Comparison of ENCODE assay signal across 1 cellular context in the genomic region with DNA sequence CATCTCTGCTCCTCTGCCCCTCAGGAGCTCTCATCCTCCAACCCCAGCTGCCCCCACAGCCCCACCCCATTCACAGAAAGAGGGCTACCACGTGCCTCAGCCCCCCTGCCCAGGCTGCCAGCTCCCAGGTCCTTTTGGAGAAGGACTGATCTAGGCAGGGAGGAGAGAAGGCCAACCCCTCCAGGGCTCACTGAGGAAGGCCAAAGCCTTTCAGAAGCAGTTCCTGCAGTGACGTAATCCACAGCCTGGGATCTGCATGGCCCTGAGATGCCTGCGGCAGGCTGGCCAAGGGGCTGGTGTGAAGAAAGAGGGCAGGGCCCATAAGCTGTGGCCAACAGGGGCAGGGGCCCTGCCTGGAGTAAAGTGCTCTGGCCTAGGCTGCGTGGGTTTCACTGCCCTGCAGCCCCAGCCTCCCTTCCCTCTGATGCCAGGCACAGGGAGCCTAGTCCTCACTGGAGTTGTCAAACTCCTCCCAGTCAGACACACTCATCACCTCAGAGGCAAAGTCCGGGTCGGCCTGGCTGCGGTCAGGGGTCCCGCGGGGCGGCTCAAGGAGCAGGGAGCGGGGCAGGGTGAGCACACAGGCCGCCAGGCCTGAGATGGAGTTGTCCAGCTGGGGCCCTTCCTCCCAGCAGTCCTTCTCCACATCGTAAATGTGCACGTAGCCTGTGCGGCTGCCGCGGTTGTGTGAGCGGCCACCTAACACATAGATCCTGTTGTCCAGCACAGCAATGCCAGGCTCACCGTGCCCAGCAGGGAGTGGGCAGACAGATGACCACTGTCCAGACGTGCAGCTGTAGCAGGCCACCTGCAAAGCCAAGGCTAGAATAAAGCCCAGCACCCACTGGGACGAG.
A peak's percentile ranks its signal among the peaks of the same experiment; 100 is the strongest.
TF ChIP-seq lines count a peak whose summit lies in the region.

No MANE protein-coding gene starts in this region.

TF ChIP-seq in K562, 482 proteins besides CTCF, POLR2A, EP300 and RAD21 (continued from another document and continues in another):
- no peak for TF ChIP-seq ZKSCAN3 (CRISPR knock-in tag; IDR thresholded peaks at IDR 0.05)
- no peak for TF ChIP-seq BRD4 (IDR thresholded peaks at IDR 0.05)
- peak; percentile 69; the same call in 1 of the 2 replicates for TF ChIP-seq ZNF740 (CRISPR knock-in tag; IDR thresholded peaks at IDR 0.05)
- no peak for TF ChIP-seq ZNF740 (tag; IDR thresholded peaks at IDR 0.05)
- TF ChIP-seq PPARD (CRISPR knock-in tag; IDR thresholded peaks at IDR 0.05): no peak
- no peak for TF ChIP-seq TOE1 (IDR thresholded peaks at IDR 0.05; ENCODE audit: borderline replicate concordance)
- no peak for TF ChIP-seq TOE1 (CRISPR knock-in tag; IDR thresholded peaks at IDR 0.05; ENCODE audit: borderline replicate concordance, low read depth)
- TF ChIP-seq ZNF282 (CRISPR knock-in tag; IDR thresholded peaks at IDR 0.05): peak; percentile 77
- TF ChIP-seq PYGO2 (tag; IDR thresholded peaks at IDR 0.05): no peak
- TF ChIP-seq ZNF764 (CRISPR knock-in tag; IDR thresholded peaks at IDR 0.05; ENCODE audit: low read depth): no peak
- TF ChIP-seq, protein P1, sequence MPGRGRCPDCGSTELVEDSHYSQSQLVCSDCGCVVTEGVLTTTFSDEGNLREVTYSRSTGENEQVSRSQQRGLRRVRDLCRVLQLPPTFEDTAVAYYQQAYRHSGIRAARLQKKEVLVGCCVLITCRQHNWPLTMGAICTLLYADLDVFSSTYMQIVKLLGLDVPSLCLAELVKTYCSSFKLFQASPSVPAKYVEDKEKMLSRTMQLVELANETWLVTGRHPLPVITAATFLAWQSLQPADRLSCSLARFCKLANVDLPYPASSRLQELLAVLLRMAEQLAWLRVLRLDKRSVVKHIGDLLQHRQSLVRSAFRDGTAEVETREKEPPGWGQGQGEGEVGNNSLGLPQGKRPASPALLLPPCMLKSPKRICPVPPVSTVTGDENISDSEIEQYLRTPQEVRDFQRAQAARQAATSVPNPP (IDR thresholded peaks at IDR 0.05; ENCODE audit: borderline replicate concordance, insufficient read depth, insufficient read length): no peak
- TF ChIP-seq SMARCB1 (IDR thresholded peaks at IDR 0.05; ENCODE audit: insufficient read length, low read depth): no peak
- TF ChIP-seq ZNF644 (tag; IDR thresholded peaks at IDR 0.05; ENCODE audit: low read depth): no peak
- no peak for TF ChIP-seq MED1 (CRISPR knock-in tag; IDR thresholded peaks at IDR 0.05; ENCODE audit: borderline replicate concordance)
- TF ChIP-seq POLR2G (IDR thresholded peaks at IDR 0.05; ENCODE audit: low read depth, low read length): peak; percentile 57
- no peak for TF ChIP-seq MYBL2 (IDR thresholded peaks at IDR 0.05; ENCODE audit: low read depth)
- no peak for TF ChIP-seq MYBL2 (CRISPR knock-in tag; IDR thresholded peaks at IDR 0.05; ENCODE audit: borderline replicate concordance)
- TF ChIP-seq, protein P2, sequence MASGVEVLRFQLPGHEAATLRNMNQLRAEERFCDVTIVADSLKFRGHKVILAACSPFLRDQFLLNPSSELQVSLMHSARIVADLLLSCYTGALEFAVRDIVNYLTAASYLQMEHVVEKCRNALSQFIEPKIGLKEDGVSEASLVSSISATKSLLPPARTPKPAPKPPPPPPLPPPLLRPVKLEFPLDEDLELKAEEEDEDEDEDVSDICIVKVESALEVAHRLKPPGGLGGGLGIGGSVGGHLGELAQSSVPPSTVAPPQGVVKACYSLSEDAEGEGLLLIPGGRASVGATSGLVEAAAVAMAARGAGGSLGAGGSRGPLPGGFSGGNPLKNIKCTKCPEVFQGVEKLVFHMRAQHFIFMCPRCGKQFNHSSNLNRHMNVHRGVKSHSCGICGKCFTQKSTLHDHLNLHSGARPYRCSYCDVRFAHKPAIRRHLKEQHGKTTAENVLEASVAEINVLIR (CRISPR knock-in tag; IDR thresholded peaks at IDR 0.05): no peak
- TF ChIP-seq TAF15 (IDR thresholded peaks at IDR 0.05; ENCODE audit: low read depth, low read length): 0 out of 2 replicates have a peak, but pooled peaks have one; percentile 52
- TF ChIP-seq HNRNPH1 (optimal IDR thresholded peaks at IDR 0.05; ENCODE audit: low read depth, low read length): no peak
- TF ChIP-seq PRMT5 (CRISPR knock-in tag; IDR thresholded peaks at IDR 0.05): peak; percentile 21; the same call in 1 of the 2 replicates
- TF ChIP-seq ZNF12 (CRISPR knock-in tag; IDR thresholded peaks at IDR 0.05): no peak
- no peak for TF ChIP-seq ZNF224 (CRISPR knock-in tag; IDR thresholded peaks at IDR 0.05)
- TF ChIP-seq XRCC5 (IDR thresholded peaks at IDR 0.05; ENCODE audit: low read depth, low read length): no peak
- TF ChIP-seq TAF1 (IDR thresholded peaks at IDR 0.05; ENCODE audit: control insufficient read depth, extremely low read depth, insufficient read depth, low read length, severe bottlenecking): no peak
- no peak for TF ChIP-seq ZNF354B (CRISPR knock-in tag; IDR thresholded peaks at IDR 0.05)
- no peak for TF ChIP-seq SMC3 (conservative IDR thresholded peaks at IDR 0.05; ENCODE audit: insufficient read depth, low read depth, low read length)
- TF ChIP-seq, protein P3, sequence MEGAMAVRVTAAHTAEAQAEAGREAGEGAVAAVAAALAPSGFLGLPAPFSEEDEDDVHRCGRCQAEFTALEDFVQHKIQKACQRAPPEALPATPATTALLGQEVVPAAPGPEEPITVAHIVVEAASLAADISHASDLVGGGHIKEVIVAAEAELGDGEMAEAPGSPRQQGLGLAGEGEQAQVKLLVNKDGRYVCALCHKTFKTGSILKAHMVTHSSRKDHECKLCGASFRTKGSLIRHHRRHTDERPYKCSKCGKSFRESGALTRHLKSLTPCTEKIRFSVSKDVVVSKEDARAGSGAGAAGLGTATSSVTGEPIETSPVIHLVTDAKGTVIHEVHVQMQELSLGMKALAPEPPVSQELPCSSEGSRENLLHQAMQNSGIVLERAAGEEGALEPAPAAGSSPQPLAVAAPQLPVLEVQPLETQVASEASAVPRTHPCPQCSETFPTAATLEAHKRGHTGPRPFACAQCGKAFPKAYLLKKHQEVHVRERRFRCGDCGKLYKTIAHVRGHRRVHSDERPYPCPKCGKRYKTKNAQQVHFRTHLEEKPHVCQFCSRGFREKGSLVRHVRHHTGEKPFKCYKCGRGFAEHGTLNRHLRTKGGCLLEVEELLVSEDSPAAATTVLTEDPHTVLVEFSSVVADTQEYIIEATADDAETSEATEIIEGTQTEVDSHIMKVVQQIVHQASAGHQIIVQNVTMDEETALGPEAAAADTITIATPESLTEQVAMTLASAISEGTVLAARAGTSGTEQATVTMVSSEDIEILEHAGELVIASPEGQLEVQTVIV (CRISPR knock-in tag; IDR thresholded peaks at IDR 0.05; ENCODE audit: borderline replicate concordance): no peak
- peak; percentile 78; the same call in 1 of the 2 replicates for TF ChIP-seq ARID4B (CRISPR knock-in tag; IDR thresholded peaks at IDR 0.05)
- TF ChIP-seq, protein P4, sequence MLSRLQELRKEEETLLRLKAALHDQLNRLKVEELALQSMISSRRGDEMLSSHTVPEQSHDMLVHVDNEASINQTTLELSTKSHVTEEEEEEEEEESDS (CRISPR knock-in tag; IDR thresholded peaks at IDR 0.05): no peak
- TF ChIP-seq SPI1 (IDR thresholded peaks at IDR 0.05; ENCODE audit: borderline replicate concordance, low read depth, low read length): peak; percentile 46; the same call in 1 of the 2 replicates
- TF ChIP-seq ZNF232 (CRISPR knock-in tag; IDR thresholded peaks at IDR 0.05): no peak
- no peak for TF ChIP-seq HMBOX1 (IDR thresholded peaks at IDR 0.05)
- TF ChIP-seq SRSF9 (IDR thresholded peaks at IDR 0.05; ENCODE audit: borderline replicate concordance, low read depth, low read length): no peak
- TF ChIP-seq ZKSCAN1 (IDR thresholded peaks at IDR 0.05; ENCODE audit: low read depth, low read length): no peak
- peak; percentile 10 for TF ChIP-seq WHSC1 (IDR thresholded peaks at IDR 0.05; ENCODE audit: low read length)
- TF ChIP-seq, protein P5, sequence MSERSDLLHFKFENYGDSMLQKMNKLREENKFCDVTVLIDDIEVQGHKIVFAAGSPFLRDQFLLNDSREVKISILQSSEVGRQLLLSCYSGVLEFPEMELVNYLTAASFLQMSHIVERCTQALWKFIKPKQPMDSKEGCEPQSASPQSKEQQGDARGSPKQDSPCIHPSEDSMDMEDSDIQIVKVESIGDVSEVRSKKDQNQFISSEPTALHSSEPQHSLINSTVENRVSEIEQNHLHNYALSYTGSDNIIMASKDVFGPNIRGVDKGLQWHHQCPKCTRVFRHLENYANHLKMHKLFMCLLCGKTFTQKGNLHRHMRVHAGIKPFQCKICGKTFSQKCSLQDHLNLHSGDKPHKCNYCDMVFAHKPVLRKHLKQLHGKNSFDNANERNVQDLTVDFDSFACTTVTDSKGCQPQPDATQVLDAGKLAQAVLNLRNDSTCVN (CRISPR knock-in tag; IDR thresholded peaks at IDR 0.05): no peak
- no peak for TF ChIP-seq ZNF785 (CRISPR knock-in tag; IDR thresholded peaks at IDR 0.05)
- TF ChIP-seq RFX1 (IDR thresholded peaks at IDR 0.05): no peak
- TF ChIP-seq RBM17 (IDR thresholded peaks at IDR 0.05; ENCODE audit: borderline replicate concordance, low read depth, low read length): no peak
- TF ChIP-seq EZH2 (IDR thresholded peaks at IDR 0.05; ENCODE audit: borderline replicate concordance, low read depth, low read length): no peak
- TF ChIP-seq HLTF (IDR thresholded peaks at IDR 0.05): no peak
- TF ChIP-seq ZNF583 (CRISPR knock-in tag; IDR thresholded peaks at IDR 0.05): no peak
- 0 out of 2 replicates have a peak, but pooled peaks have one; percentile 20 for TF ChIP-seq FOXJ2 (tag; IDR thresholded peaks at IDR 0.05)
- TF ChIP-seq ZNF561 (CRISPR knock-in tag; conservative IDR thresholded peaks at IDR 0.05): no peak
- TF ChIP-seq CEBPB (tag; IDR thresholded peaks at IDR 0.05): peak; percentile 61; the same call in 1 of the 2 replicates
